Comparison of ENCODE assay signal across 37 cellular contexts in genomic region chr2:74562126-74562775, GRCh38. TPM values are rescaled to one million over a fixed set of nuclear protein-coding genes. Genes with fewer than 3 reads are reported as not detected.
A peak's percentile ranks its signal among the peaks of the same experiment; 100 is the strongest.
DNase-seq lines count a peak whose midpoint lies in the region; ATAC-seq and TF ChIP-seq lines count a peak whose summit lies in the region.
"Had no signal": no experiment of that assay in that cellular context is flagged by ENCODE, and none has a peak within 500 bp of the region (broad histone marks: within the 10 kb centered on the region; RNA-seq: fewer than 3 reads in every experiment).

No MANE protein-coding gene starts in this region.

- H2BK15ac ChIP-seq in IMR-90 (ENCODE audit: low read depth, low read length): peak overlapping the region; percentile 25; the same call in 1 of the 3 replicates

- peaks cover 5% of the 10 kb centered on the region for H3K36me3 Mint-ChIP-seq in T-helper 2 cell treated with Interferon-gamma antibody and Interleukin-4, amounts not matched to agents 5 μg/mL and 100 μg/mL, for 36 hours (ENCODE audit: low read depth)
- no peaks in the 10 kb centered on the region for H3K36me3 Mint-ChIP-seq in Caco-2 (ENCODE audit: insufficient read depth, unreplicated experiment)
- H3K36me3 Mint-ChIP-seq: CD8-positive, alpha-beta T cell; memory B cell had no signal

- H2BK120ac ChIP-seq in IMR-90 (ENCODE audit: low read depth, low read length): peak overlapping the region; percentile 40

- H4K8ac ChIP-seq in IMR-90 (ENCODE audit: low read depth in 2 of 2, low read length in 2 of 2): peak overlapping the region in 1 of 2 experiments; percentile 55; a peak in 1 of 4 replicates

- H4K5ac ChIP-seq in IMR-90 (ENCODE audit: low read depth, low read length): no peak overlapping the region

- no peaks in the 10 kb centered on the region for H3K9me3 Mint-ChIP-seq in T-helper 2 cell treated with Interferon-gamma antibody and Interleukin-4, amounts not matched to agents 5 μg/mL and 100 μg/mL, for 36 hours
- H3K9me3 Mint-ChIP-seq in Caco-2 (ENCODE audit: unreplicated experiment): no peaks in the 10 kb centered on the region
- H3K9me3 Mint-ChIP-seq: activated CD4-positive, alpha-beta T cell treated with anti-CD3 and anti-CD28 coated beads, Interleukin-2, amount 10 ng/mL, durations not matched to agents 7 days and 5 days; activated naive CD8-positive, alpha-beta T cell treated with anti-CD3 and anti-CD28 coated beads, Interleukin-2, amount 50 U/mL, for 24 hours; CD8-positive, alpha-beta T cell; memory B cell; neural crest cell had no signal

- H3K27me3 ChIP-seq in IMR-90 (ENCODE audit: control insufficient read depth, insufficient read depth, low read length) (no peaks in the 10 kb centered on the region), osteoblast (ENCODE audit: insufficient read depth, low read length) (no peaks in the 10 kb centered on the region), Caco-2 (replicated peaks; ENCODE audit: control insufficient read depth, insufficient read depth, low read length) (no peaks in the 10 kb centered on the region; the same call in 1 of the 2 replicates)
- H3K27me3 ChIP-seq: vagina had no signal

- peak overlapping the region; percentile 14 for H2BK5ac ChIP-seq in IMR-90 (ENCODE audit: low read depth, low read length, poor library complexity, severe bottlenecking)

- H3K79me2 ChIP-seq in osteoblast (ENCODE audit: insufficient read depth, low read length): peaks cover 4% of the 10 kb centered on the region

- H4K20me1 ChIP-seq in IMR-90 (ENCODE audit: insufficient read depth, low read length) (no peaks in the 10 kb centered on the region), osteoblast (ENCODE audit: insufficient read depth, low read length) (no peaks in the 10 kb centered on the region)

- H2AK9ac ChIP-seq in IMR-90 (replicated peaks; ENCODE audit: low read depth, low read length, poor library complexity): no peak overlapping the region

- H3K9me1 ChIP-seq in IMR-90 (ENCODE audit: insufficient read depth, low read length): peaks cover 26% of the 10 kb centered on the region

- H3K9ac ChIP-seq in IMR-90 (ENCODE audit: low read depth, low read length): no peak overlapping the region

- H3K4me1 ChIP-seq in IMR-90 (ENCODE audit: control insufficient read depth, insufficient read depth, low read length) (peaks cover 10% of the 10 kb centered on the region), osteoblast (ENCODE audit: insufficient read depth, low read length) (peaks cover 67% of the 10 kb centered on the region), Caco-2 (peaks cover 16% of the 10 kb centered on the region)
- H3K4me1 ChIP-seq: esophagus muscularis mucosa, vagina had no signal

- WGBS in IMR-90 (ENCODE audit: extremely low coverage in 2 of 2, insufficient read length in 1 of 2), 2 experiments: no CpG with 5 or more reads among the region's 7 CpGs

- peak overlapping the region; percentile 18; the same call in 1 of the 2 replicates for H2AK5ac ChIP-seq in IMR-90 (ENCODE audit: low read depth, low read length)

- no peak overlapping the region for H3K27ac ChIP-seq in IMR-90 (ENCODE audit: insufficient read depth, low read length)
- no peak overlapping the region for H3K27ac ChIP-seq in coronary artery
- H3K27ac ChIP-seq in osteoblast (ENCODE audit: low read depth, low read length): peak overlapping the region; percentile 7
- H3K27ac ChIP-seq: esophagus muscularis mucosa, heart left ventricle, left lung, SK-N-MC, thoracic aorta, vagina had no signal

- H3K4me2 ChIP-seq in IMR-90 (ENCODE audit: low read depth, low read length) (no peak overlapping the region), osteoblast (ENCODE audit: insufficient read depth, low read length) (no peak overlapping the region)
- H3K4me2 ChIP-seq: smooth muscle cell had no signal

- intact Hi-C loops in IMR-90 (cut with micrococcal nuclease) (no loop called here), Caco-2 (cut with micrococcal nuclease; ENCODE audit: unreplicated experiment) (no loop called here)

- dilution Hi-C loops in IMR-90 (cut with HindIII; ENCODE audit: low sequenced_read_pairs, unreplicated experiment): no loop called here

- H2AFZ ChIP-seq in IMR-90 (replicated peaks; ENCODE audit: low read length, poor library complexity): peak overlapping the region; percentile 61
- no peak overlapping the region for H2AFZ ChIP-seq in osteoblast (ENCODE audit: low read length)

- no peak for TF ChIP-seq RAD21 in IMR-90 (IDR thresholded peaks at IDR 0.05; ENCODE audit: low read length)

- H3K18ac ChIP-seq in IMR-90 (ENCODE audit: low read depth, low read length): no peak overlapping the region

- no peaks in the 10 kb centered on the region for H3K79me1 ChIP-seq in IMR-90 (ENCODE audit: low read depth in 1 of 2, low read length in 2 of 2)

- peak overlapping the region; percentile 40; the same call in 1 of the 2 replicates for H3K4ac ChIP-seq in IMR-90 (ENCODE audit: low read depth, low read length)

- CTCF ChIA-PET in IMR-90 (lab: Yijun Ruan, JAX) (no interaction called here), Caco-2 (lab: Charles Lee) (no interaction called here)

- no peaks in the 10 kb centered on the region for H3K27me3 Mint-ChIP-seq in T-helper 2 cell treated with Interferon-gamma antibody and Interleukin-4, amounts not matched to agents 5 μg/mL and 100 μg/mL, for 36 hours (ENCODE audit: low read depth)
- H3K27me3 Mint-ChIP-seq in Caco-2 (ENCODE audit: insufficient read depth, unreplicated experiment): peaks cover 15% of the 10 kb centered on the region
- H3K27me3 Mint-ChIP-seq: memory B cell had no signal

- BruUV-seq in IMR-90 (replicated peaks; lab: Mats Ljungman, UMichigan) (no TSS peak), Caco-2 (replicated peaks; lab: Mats Ljungman, UMichigan) (no TSS peak)

- no peak for TF ChIP-seq POLR2A in IMR-90 (IDR thresholded peaks at IDR 0.05; ENCODE audit: low read depth, low read length)

- ATAC-seq in IMR-90 (ENCODE audit: low read depth) (no peak), HG02623 (IDR thresholded peaks at IDR 0.05; ENCODE audit: unreplicated experiment) (no peak)
- ATAC-seq: activated CD8-positive, alpha-beta memory T cell treated with anti-CD3 and anti-CD28 coated beads, Interleukin-2, amount 10 ng/mL, durations not matched to agents 7 days and 5 days; activated naive CD8-positive, alpha-beta T cell treated with anti-CD3 and anti-CD28 coated beads, Interleukin-2, amount 50 U/mL, for 24 hours; CD8-positive, alpha-beta T cell; GM12878; heart left ventricle; left lung; stimulated activated naive CD8-positive, alpha-beta T cell treated with anti-CD3 and anti-CD28 coated beads, Interleukin-15, Interleukin-2, amounts not matched to agents 100 U/mL and 50 U/mL, for 24 hours had no signal

- no peak overlapping the region for H3K56ac ChIP-seq in IMR-90 (ENCODE audit: extremely low read depth, insufficient read depth, low read length)

- H3K36me3 ChIP-seq in IMR-90 (ENCODE audit: control insufficient read depth, insufficient read depth, low read length) (peaks cover 2% of the 10 kb centered on the region; the same call in 1 of the 2 replicates), osteoblast (ENCODE audit: insufficient read depth, low read length) (peaks cover 7% of the 10 kb centered on the region), Caco-2 (ENCODE audit: control insufficient read depth, insufficient read depth, low read length) (no peaks in the 10 kb centered on the region)
- H3K36me3 ChIP-seq: esophagus muscularis mucosa, left lung, thoracic aorta, vagina had no signal

- H3K27ac Mint-ChIP-seq in T-helper 2 cell treated with Interferon-gamma antibody and Interleukin-4, amounts not matched to agents 5 μg/mL and 100 μg/mL, for 36 hours: peak overlapping the region; percentile 33
- no peak overlapping the region for H3K27ac Mint-ChIP-seq in Caco-2 (ENCODE audit: unreplicated experiment)
- H3K27ac Mint-ChIP-seq: activated CD4-positive, alpha-beta T cell treated with anti-CD3 and anti-CD28 coated beads, Interleukin-2, amount 10 ng/mL, durations not matched to agents 7 days and 5 days; activated CD8-positive, alpha-beta memory T cell treated with anti-CD3 and anti-CD28 coated beads, Interleukin-2, amount 10 ng/mL, durations not matched to agents 7 days and 5 days; activated naive CD8-positive, alpha-beta T cell treated with anti-CD3 and anti-CD28 coated beads, Interleukin-2, amount 50 U/mL, for 24 hours; CD8-positive, alpha-beta T cell; memory B cell had no signal

- POLR2A ChIA-PET in IMR-90 (lab: Charles Lee; ENCODE audit: unreplicated experiment): no interaction called here
- POLR2A ChIA-PET in Caco-2 (lab: Charles Lee): no interaction called here

- 0 out of 2 replicates have a peak overlapping the region, but pooled peaks have one; percentile 45 for H3K14ac ChIP-seq in IMR-90 (replicated peaks; ENCODE audit: low read depth, low read length)

- H3K9me3 ChIP-seq in IMR-90 (ENCODE audit: control insufficient read depth, insufficient read depth, low read length) (no peaks in the 10 kb centered on the region), osteoblast (ENCODE audit: low read depth, low read length) (no peaks in the 10 kb centered on the region), Caco-2 (no peaks in the 10 kb centered on the region)
- H3K9me3 ChIP-seq: esophagus muscularis mucosa, heart left ventricle, left lung, thoracic aorta, vagina had no signal

- peak overlapping the region; percentile 28; the same call in 1 of the 2 replicates for H4K91ac ChIP-seq in IMR-90 (ENCODE audit: insufficient read depth, low read depth, low read length)

- peaks cover 32% of the 10 kb centered on the region for H3K4me1 Mint-ChIP-seq in T-helper 2 cell treated with Interferon-gamma antibody and Interleukin-4, amounts not matched to agents 5 μg/mL and 100 μg/mL, for 36 hours (ENCODE audit: low read depth)
- peaks cover 15% of the 10 kb centered on the region for H3K4me1 Mint-ChIP-seq in Caco-2 (ENCODE audit: low read depth, unreplicated experiment)
- H3K4me1 Mint-ChIP-seq: neural crest cell had no signal

- in situ Hi-C loops in IMR-90 (cut with MboI; ENCODE audit: low sequenced_read_pairs): no loop called here

- H3K4me3 ChIP-seq in IMR-90 (ENCODE audit: insufficient read depth, low read depth, low read length) (no peak overlapping the region), coronary artery (no peak overlapping the region), osteoblast (ENCODE audit: insufficient read depth, low read length) (no peak overlapping the region), Caco-2 (ENCODE audit: low read depth, low read length) (no peak overlapping the region)
- H3K4me3 ChIP-seq: esophagus muscularis mucosa, GM12878, heart left ventricle, left lung, SK-N-MC, smooth muscle cell, thoracic aorta, vagina had no signal

- no peak overlapping the region for H3K4me3 Mint-ChIP-seq in T-helper 2 cell treated with Interferon-gamma antibody and Interleukin-4, amounts not matched to agents 5 μg/mL and 100 μg/mL, for 36 hours
- no peak overlapping the region for H3K4me3 Mint-ChIP-seq in Caco-2 (ENCODE audit: unreplicated experiment)
- H3K4me3 Mint-ChIP-seq: activated CD4-positive, alpha-beta T cell treated with anti-CD3 and anti-CD28 coated beads, Interleukin-2, amount 10 ng/mL, durations not matched to agents 7 days and 5 days; activated CD8-positive, alpha-beta memory T cell treated with anti-CD3 and anti-CD28 coated beads, Interleukin-2, amount 10 ng/mL, durations not matched to agents 7 days and 5 days; activated naive CD8-positive, alpha-beta T cell treated with anti-CD3 and anti-CD28 coated beads, Interleukin-2, amount 50 U/mL, for 24 hours; CD8-positive, alpha-beta T cell; memory B cell; neural crest cell had no signal

- no peak overlapping the region for H3K23ac ChIP-seq in IMR-90 (ENCODE audit: low read depth, low read length)

- DNase-seq in T-helper 2 cell treated with Interferon-gamma antibody and Interleukin-4, amounts not matched to agents 5 μg/mL and 100 μg/mL, for 36 hours (ENCODE audit: low spot score): no peak
- DNase-seq in T-helper 2 cell (no peak), IMR-90 (no peak), coronary artery (ENCODE audit: low spot score) (peak; percentile 58), osteoblast (ENCODE audit: insufficient read length, low spot score, missing footprints) (no peak), NCI-H446 (lab: John Stamatoyannopoulos, UW) (no peak), Caco-2 (no peak)
- DNase-seq: activated CD4-positive, alpha-beta T cell treated with anti-CD3 and anti-CD28 coated beads, Interleukin-2, amount 10 ng/mL, durations not matched to agents 7 days and 5 days; activated CD8-positive, alpha-beta memory T cell treated with anti-CD3 and anti-CD28 coated beads, Interleukin-2, amount 10 ng/mL, durations not matched to agents 7 days and 5 days; activated naive CD4-positive, alpha-beta T cell; activated naive CD8-positive, alpha-beta T cell treated with anti-CD3 and anti-CD28 coated beads, Interleukin-2, amount 50 U/mL, for 24 hours; activated T-cell treated with anti-CD3 and anti-CD28 coated beads, Interleukin-2, amount 50 U/mL, for 48 hours; CD8-positive, alpha-beta T cell; DMS 273 treated with DMSO at 0.1 percent for 48 hours; EL; heart left ventricle; islet precursor cell; left lung; NCI-H1048; NCI-H1694 treated with DMSO at 0.1 percent for 48 hours; NCI-H2171; NCI-H524 treated with DMSO at 0.1 percent for 48 hours; NK-92 treated with Interleukin-12 subunit alpha and Interleukin-12 subunit beta, amount 100 ng/mL, for 24 hours; posterior cingulate gyrus; right cardiac atrium; stimulated activated naive CD8-positive, alpha-beta T cell treated with anti-CD3 and anti-CD28 coated beads, Interleukin-15, Interleukin-2, amounts not matched to agents 100 U/mL and 50 U/mL, for 24 hours; T-helper 9 cell had no signal

- no peak for TF ChIP-seq CTCF in IMR-90 (conservative IDR thresholded peaks at IDR 0.05; ENCODE audit: low read depth, low read length)
- TF ChIP-seq CTCF in coronary artery (IDR thresholded peaks at IDR 0.05): no peak
- TF ChIP-seq CTCF in osteoblast (IDR thresholded peaks at IDR 0.05; ENCODE audit: extremely low read depth, low read depth, low read length): no peak
- no peak for TF ChIP-seq CTCF in Caco-2 (IDR thresholded peaks at IDR 0.05; ENCODE audit: insufficient read depth in 1 of 2, low read depth in 1 of 2, low read length in 1 of 2, severe bottlenecking in 1 of 2, unreplicated experiment in 1 of 2)

- peak overlapping the region; percentile 67; the same call in 1 of the 2 replicates for H2BK20ac ChIP-seq in IMR-90 (ENCODE audit: low read depth, low read length)

RNA-seq across cellular contexts. Expression of gene DOK1, which starts 7.7 kb away (rescaled TPM):
- total RNA-seq in IMR-90 (2012; rRNA removed) (12.2 and 15.4 TPM in 2 replicates), osteoblast (89.8 and 93.1 TPM in 2 replicates), Caco-2 (2022) (5.1 and 5.5 TPM in 2 replicates)
- 17.5 and 17.6 TPM in 2 replicates for polyA plus RNA-seq in IMR-90 (2012; rRNA removed)
- polyA plus RNA-seq in IMR-90 (2012; cell fraction: cytosol; rRNA removed): 22.6 and 23.7 TPM in 2 replicates
- polyA plus RNA-seq in IMR-90 (2012; cell fraction: nucleus; rRNA removed; ENCODE audit: low replicate concordance): 13.0 and 33.0 TPM in 2 replicates

RNA-seq across cellular contexts. Expression of gene LOXL3, which starts 8.5 kb away (rescaled TPM):
- 14.2 and 17.9 TPM in 2 replicates for total RNA-seq in IMR-90 (2012; rRNA removed)
- polyA plus RNA-seq in IMR-90 (2012; rRNA removed): 21.8 and 23.4 TPM in 2 replicates
- polyA plus RNA-seq in IMR-90 (2012; cell fraction: cytosol; rRNA removed): 11.7 and 22.0 TPM in 2 replicates
- 63.1 and 92.0 TPM in 2 replicates for polyA plus RNA-seq in IMR-90 (2012; cell fraction: nucleus; rRNA removed; ENCODE audit: low replicate concordance)
- total RNA-seq in osteoblast: 64.8 and 97.4 TPM in 2 replicates
- 13.8 and 15.9 TPM in 2 replicates for total RNA-seq in Caco-2 (2022)
- total RNA-seq: CD8-positive, alpha-beta T cell had no signal

RNA-seq across cellular contexts. Expression of gene HTRA2, which starts 32.5 kb away (rescaled TPM):
- total RNA-seq in IMR-90 (2012; rRNA removed): 28.1 and 34.2 TPM in 2 replicates
- 23.6 and 25.9 TPM in 2 replicates for polyA plus RNA-seq in IMR-90 (2012; rRNA removed)
- 20.8 and 34.6 TPM in 2 replicates for polyA plus RNA-seq in IMR-90 (2012; cell fraction: cytosol; rRNA removed)
- 34.6 and 46.8 TPM in 2 replicates for polyA plus RNA-seq in IMR-90 (2012; cell fraction: nucleus; rRNA removed; ENCODE audit: low replicate concordance)
- total RNA-seq in osteoblast: 51.8 and 53.6 TPM in 2 replicates
- 27.0 and 27.3 TPM in 2 replicates for total RNA-seq in Caco-2 (2022)

RNA-seq across cellular contexts. Expression of gene AUP1, which starts 32.7 kb away (rescaled TPM):
- total RNA-seq in IMR-90 (2012; rRNA removed) (45.8 and 47.5 TPM in 2 replicates), osteoblast (82.9 and 86.3 TPM in 2 replicates), Caco-2 (2022) (154 and 156 TPM in 2 replicates)
- 100.0 and 104 TPM in 2 replicates for polyA plus RNA-seq in IMR-90 (2012; rRNA removed)
- 117 and 126 TPM in 2 replicates for polyA plus RNA-seq in IMR-90 (2012; cell fraction: cytosol; rRNA removed)
- 518 and 729 TPM in 2 replicates for polyA plus RNA-seq in IMR-90 (2012; cell fraction: nucleus; rRNA removed; ENCODE audit: low replicate concordance)

RNA-seq across cellular contexts. Expression of gene DQX1, which starts 36.2 kb away (rescaled TPM):
- not detected in 2 replicates for total RNA-seq in IMR-90 (2012; rRNA removed)
- polyA plus RNA-seq in IMR-90 (2012; rRNA removed): 0.07 and 0.14 TPM in 2 replicates
- polyA plus RNA-seq in IMR-90 (2012; cell fraction: cytosol; rRNA removed): 0.08 and 0.09 TPM in 2 replicates
- 0.72 TPM in 2 replicates for polyA plus RNA-seq in IMR-90 (2012; cell fraction: nucleus; rRNA removed; ENCODE audit: low replicate concordance)
- not detected in 2 replicates for total RNA-seq in osteoblast
- 0.50 and 1.4 TPM in 2 replicates for total RNA-seq in Caco-2 (2022)
- total RNA-seq: cardiac septum, esophagus muscularis mucosa, heart left ventricle, right cardiac atrium had no signal
- polyA plus RNA-seq: heart left ventricle, right cardiac atrium, smooth muscle cell had no signal
